Comparison of ENCODE assay signal across 1 cellular context in genomic region chr19:16298334-16298733, GRCh38.
TF ChIP-seq lines count a peak whose summit lies in the region.

No MANE protein-coding gene starts in this region.

TF ChIP-seq in HCT116, 20 proteins besides CTCF, POLR2A, EP300 and RAD21 (continued from another document):
- TF ChIP-seq ATF3 (IDR thresholded peaks at IDR 0.05): no peak
- TF ChIP-seq SIN3A (IDR thresholded peaks at IDR 0.05; ENCODE audit: low read depth): no peak
